In the genomic region with DNA sequence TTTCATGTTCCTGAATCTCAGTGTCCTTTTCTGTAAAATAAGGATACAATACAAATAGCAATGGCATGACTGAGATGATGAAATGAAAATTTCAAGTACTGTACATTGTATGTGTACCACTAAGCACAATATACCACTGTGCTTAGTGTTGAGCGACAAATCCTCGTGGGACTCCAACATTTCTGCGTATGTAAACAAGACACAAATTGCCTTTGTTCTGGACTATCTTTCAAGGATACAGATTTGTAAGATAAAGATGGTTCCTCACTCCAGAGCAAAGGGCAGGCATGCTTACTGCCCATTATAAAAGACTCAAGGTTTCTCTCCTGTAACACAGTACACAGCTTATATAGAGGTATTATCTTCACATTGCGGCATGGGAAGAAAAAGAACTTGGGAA, we compare ENCODE assay signal across 22 cellular contexts.
"Had no signal": no experiment of that assay in that cellular context is flagged by ENCODE, and none has a peak within 500 bp of the region (broad histone marks: within the 10 kb centered on the region; RNA-seq: fewer than 3 reads in every experiment).

No MANE protein-coding gene starts in this region.

- H3K4me3 Mint-ChIP-seq: naive thymus-derived CD4-positive, alpha-beta T cell; nephron progenitor cell; stimulated activated effector memory CD8-positive, alpha-beta T cell treated with anti-CD3 and anti-CD28 coated beads, Interleukin-12 subunit alpha, Interleukin-12 subunit beta, amount 100 ng/mL, for 72 hours had no signal

- H3K4me2 ChIP-seq: smooth muscle cell had no signal

- H3K9me3 Mint-ChIP-seq: nephron progenitor cell; stimulated activated effector memory CD8-positive, alpha-beta T cell treated with anti-CD3 and anti-CD28 coated beads, Interleukin-12 subunit alpha, Interleukin-12 subunit beta, amount 100 ng/mL, for 72 hours had no signal

- H3K9me3 ChIP-seq: colonic mucosa, heart left ventricle, psoas muscle, suprapubic skin, thyroid gland, upper lobe of left lung, uterus had no signal

- ATAC-seq: foreskin keratinocyte; heart left ventricle; left lobe of liver; naive thymus-derived CD4-positive, alpha-beta T cell; psoas muscle; stimulated activated effector memory CD8-positive, alpha-beta T cell treated with anti-CD3 and anti-CD28 coated beads, Interleukin-12 subunit alpha, Interleukin-12 subunit beta, amount 100 ng/mL, for 72 hours; stimulated activated naive CD8-positive, alpha-beta T cell treated with anti-CD3 and anti-CD28 coated beads, Interleukin-15, Interleukin-2, amounts not matched to agents 100 U/mL and 50 U/mL, for 24 hours had no signal

- H3K27ac Mint-ChIP-seq: naive thymus-derived CD4-positive, alpha-beta T cell; stimulated activated effector memory CD8-positive, alpha-beta T cell treated with anti-CD3 and anti-CD28 coated beads, Interleukin-12 subunit alpha, Interleukin-12 subunit beta, amount 100 ng/mL, for 72 hours had no signal

- H3K36me3 ChIP-seq: colonic mucosa, uterus had no signal

- H3K27ac ChIP-seq: colonic mucosa, foreskin keratinocyte, heart left ventricle, psoas muscle, suprapubic skin, thyroid gland, upper lobe of left lung, uterus had no signal

- H3K4me3 ChIP-seq: colonic mucosa, heart left ventricle, psoas muscle, smooth muscle cell, suprapubic skin, thyroid gland, upper lobe of left lung, uterus had no signal

- H3K27me3 ChIP-seq: colonic mucosa, foreskin keratinocyte, heart left ventricle, suprapubic skin, thyroid gland, upper lobe of left lung, uterus had no signal

- DNase-seq: colonic mucosa; dermis blood vessel endothelial cell; erythroblast; foreskin keratinocyte; heart left ventricle; hypothalamus; kidney glomerular epithelial cell; mammary epithelial cell; naive thymus-derived CD4-positive, alpha-beta T cell; nephron progenitor cell; psoas muscle; retina; stimulated activated CD4-positive, alpha-beta T cell treated with anti-CD3 and anti-CD28 coated beads, Interleukin-2, amount 100 ng/mL, for 48 hours; stimulated activated CD8-positive, alpha-beta memory T cell treated with anti-CD3 and anti-CD28 coated beads, Interleukin-4, amount 100 ng/mL, for 48 hours; stimulated activated naive CD8-positive, alpha-beta T cell treated with anti-CD3 and anti-CD28 coated beads, Interleukin-15, Interleukin-2, amounts not matched to agents 100 U/mL and 50 U/mL, for 24 hours; thyroid gland; upper lobe of left lung; uterus had no signal

- H3K27me3 Mint-ChIP-seq: naive thymus-derived CD4-positive, alpha-beta T cell had no signal
